11 cellular contexts compared by ENCODE assay signal in the genomic region with DNA sequence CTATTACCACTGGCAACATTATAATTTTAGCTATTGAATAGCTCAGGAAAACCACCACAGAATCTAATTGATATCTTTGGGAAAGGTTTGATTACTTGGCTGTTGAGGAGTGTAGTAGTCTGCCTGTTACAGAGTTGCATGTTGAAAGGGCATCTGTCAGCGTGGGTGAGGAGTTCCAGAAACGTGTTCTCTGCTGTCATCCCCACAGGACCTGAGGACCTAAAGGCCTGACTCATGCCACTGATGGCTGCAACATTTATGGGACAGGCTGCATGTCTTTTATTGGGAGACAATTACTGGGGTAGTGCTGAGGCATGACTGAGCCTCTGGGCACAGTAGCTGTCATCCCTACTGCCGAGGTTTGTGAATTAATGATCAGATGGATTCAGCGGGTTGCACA.
"Had no signal": no experiment of that assay in that cellular context is flagged by ENCODE, and none has a peak within 500 bp of the region (broad histone marks: within the 10 kb centered on the region; RNA-seq: fewer than 3 reads in every experiment).

No MANE protein-coding gene starts in this region.

- H3K27ac Mint-ChIP-seq: activated naive CD4-positive, alpha-beta T cell treated with anti-CD3 and anti-CD28 coated beads, Interleukin-2, amount 10 ng/mL, durations not matched to agents 7 days and 5 days; endodermal cell; stimulated activated effector memory CD8-positive, alpha-beta T cell treated with anti-CD3 and anti-CD28 coated beads, Interleukin-12 subunit alpha, Interleukin-12 subunit beta, amount 100 ng/mL, for 72 hours had no signal

- H3K36me3 Mint-ChIP-seq: activated naive CD4-positive, alpha-beta T cell treated with anti-CD3 and anti-CD28 coated beads, Interleukin-2, amount 10 ng/mL, durations not matched to agents 7 days and 5 days; stimulated activated effector memory CD8-positive, alpha-beta T cell treated with anti-CD3 and anti-CD28 coated beads, Interleukin-12 subunit alpha, Interleukin-12 subunit beta, amount 100 ng/mL, for 72 hours had no signal

- ATAC-seq: stimulated activated effector memory CD8-positive, alpha-beta T cell treated with anti-CD3 and anti-CD28 coated beads, Interleukin-12 subunit alpha, Interleukin-12 subunit beta, amount 100 ng/mL, for 72 hours; upper lobe of right lung had no signal

- H3K4me3 ChIP-seq: dorsolateral prefrontal cortex, ovary, thoracic aorta, upper lobe of right lung had no signal

- H3K36me3 ChIP-seq: ovary, thoracic aorta, upper lobe of right lung had no signal

- H3K4me3 Mint-ChIP-seq: activated naive CD4-positive, alpha-beta T cell treated with anti-CD3 and anti-CD28 coated beads, Interleukin-2, amount 10 ng/mL, durations not matched to agents 7 days and 5 days; endodermal cell; neural crest cell; stimulated activated effector memory CD8-positive, alpha-beta T cell treated with anti-CD3 and anti-CD28 coated beads, Interleukin-12 subunit alpha, Interleukin-12 subunit beta, amount 100 ng/mL, for 72 hours had no signal

- H3K27ac ChIP-seq: dorsolateral prefrontal cortex, ovary, thoracic aorta, upper lobe of right lung had no signal

- DNase-seq: activated CD4-positive, alpha-beta T cell treated with anti-CD3 and anti-CD28 coated beads, Interleukin-2, amount 50 U/mL, for 4 hours; activated naive CD4-positive, alpha-beta T cell treated with anti-CD3 and anti-CD28 coated beads, Interleukin-2, amount 10 ng/mL, durations not matched to agents 7 days and 5 days; dorsolateral prefrontal cortex; endodermal cell; hypothalamus; ovary; SW 1271; upper lobe of right lung had no signal

- H3K9me3 ChIP-seq: ovary, thoracic aorta, upper lobe of right lung had no signal

- H3K27me3 ChIP-seq: dorsolateral prefrontal cortex, ovary, upper lobe of right lung had no signal

- H3K4me1 ChIP-seq: upper lobe of right lung had no signal

- H3K4me1 Mint-ChIP-seq: activated naive CD4-positive, alpha-beta T cell treated with anti-CD3 and anti-CD28 coated beads, Interleukin-2, amount 10 ng/mL, durations not matched to agents 7 days and 5 days had no signal

- H3K9me3 Mint-ChIP-seq: endodermal cell; neural crest cell; stimulated activated effector memory CD8-positive, alpha-beta T cell treated with anti-CD3 and anti-CD28 coated beads, Interleukin-12 subunit alpha, Interleukin-12 subunit beta, amount 100 ng/mL, for 72 hours had no signal

- H3K27me3 Mint-ChIP-seq: activated naive CD4-positive, alpha-beta T cell treated with anti-CD3 and anti-CD28 coated beads, Interleukin-2, amount 10 ng/mL, durations not matched to agents 7 days and 5 days had no signal
